Comparison of ENCODE assay signal across 13 cellular contexts in the genomic region with DNA sequence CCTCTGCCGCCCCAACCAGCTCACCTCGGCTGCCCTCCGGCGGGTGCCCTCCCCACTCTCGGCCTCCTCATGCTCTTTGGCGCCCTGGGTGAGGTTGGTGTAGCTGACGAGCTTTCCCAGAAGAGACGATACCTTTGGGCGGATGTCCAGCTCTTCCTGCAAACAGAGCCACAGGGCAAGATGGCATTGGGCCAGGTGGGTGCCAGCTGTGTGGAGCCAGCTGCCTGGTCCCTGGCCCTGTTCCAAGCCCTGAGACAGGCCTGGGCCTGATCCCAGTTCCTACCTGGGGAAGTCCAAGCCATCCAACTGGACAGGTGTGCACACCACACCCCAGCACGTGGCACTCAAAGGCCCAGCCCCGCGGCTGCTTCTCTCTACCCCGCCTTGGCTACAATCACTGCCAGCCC. TPM values are rescaled to one million over a fixed set of nuclear protein-coding genes. Genes with fewer than 3 reads are reported as not detected.
A peak's percentile ranks its signal among the peaks of the same experiment; 100 is the strongest.
DNase-seq lines count a peak whose midpoint lies in the region; ATAC-seq and TF ChIP-seq lines count a peak whose summit lies in the region.
"Had no signal": no experiment of that assay in that cellular context is flagged by ENCODE, and none has a peak within 500 bp of the region (broad histone marks: within the 10 kb centered on the region; RNA-seq: fewer than 3 reads in every experiment).

No MANE protein-coding gene starts in this region.

- H3K27me3 ChIP-seq in SK-N-SH (ENCODE audit: insufficient read depth) = no peaks in the 10 kb centered on the region
- H3K27me3 ChIP-seq in liver (ENCODE audit: control insufficient read depth in 4 of 4, insufficient read depth in 4 of 4, low read length in 3 of 4) = no peaks in the 10 kb centered on the region
- H3K27me3 ChIP-seq in uterus = no peaks in the 10 kb centered on the region

- no peak overlapping the region for H3K4me2 ChIP-seq in SK-N-SH

- no peak overlapping the region for H3K4me3 Mint-ChIP-seq in activated CD4-positive, alpha-beta T cell treated with anti-CD3 and anti-CD28 coated beads, Interleukin-2, amount 10 ng/mL, durations not matched to agents 24 days and 14 days
- H3K4me3 Mint-ChIP-seq: activated naive CD8-positive, alpha-beta T cell had no signal

- H3K4me3 ChIP-seq in SK-N-SH (ENCODE audit: low read depth in 2 of 2, low read length in 1 of 2) = no peak overlapping the region
- no peak overlapping the region for H3K4me3 ChIP-seq in liver (ENCODE audit: low read depth in 1 of 3, low read length in 3 of 3)
- H3K4me3 ChIP-seq in uterus = no peak overlapping the region
- H3K4me3 ChIP-seq: SK-N-MC had no signal

- DNase-seq in SK-N-SH = peak; percentile 82
- peak; percentile 90 to 95 for DNase-seq in SHP77 (lab: John Stamatoyannopoulos, UW)
- DNase-seq in uterus = no peak
- DNase-seq in sciatic nerve (ENCODE audit: low spot score) = no peak
- no peak for DNase-seq in activated CD4-positive, alpha-beta T cell treated with anti-CD3 and anti-CD28 coated beads, Interleukin-2, amount 10 ng/mL, durations not matched to agents 24 days and 14 days
- DNase-seq: activated CD4-positive, alpha-beta T cell treated with anti-CD3 and anti-CD28 coated beads for 48 hours had no signal

- 74% methylated on average over 6 of the region's 13 CpGs for WGBS in SK-N-SH (ENCODE audit: low lambda C conversion rate)
- WGBS in liver = 33% methylated on average over 13 of the region's 13 CpGs

- H3K36me3 Mint-ChIP-seq in activated CD4-positive, alpha-beta T cell treated with anti-CD3 and anti-CD28 coated beads, Interleukin-2, amount 10 ng/mL, durations not matched to agents 24 days and 14 days (ENCODE audit: low read depth) = peaks cover 23% of the 10 kb centered on the region

- no peak overlapping the region for H2AFZ ChIP-seq in SK-N-SH (ENCODE audit: low read depth)

- TF ChIP-seq RAD21 in SK-N-SH (IDR thresholded peaks at IDR 0.05; ENCODE audit: low read length) = no peak
- TF ChIP-seq RAD21 in liver (IDR thresholded peaks at IDR 0.05) = peak in 1 of 2 donors; percentile 35

- no peaks in the 10 kb centered on the region for H3K9me3 Mint-ChIP-seq in activated CD4-positive, alpha-beta T cell treated with anti-CD3 and anti-CD28 coated beads, Interleukin-2, amount 10 ng/mL, durations not matched to agents 24 days and 14 days

- intact Hi-C loops in uterus (cut with DNase I; ENCODE audit: low total_unique reads) = no loop called here
- intact Hi-C loops in sciatic nerve (cut with DNase I) = no loop called here
- intact Hi-C loops in activated CD4-positive, alpha-beta T cell treated with anti-CD3 and anti-CD28 coated beads, Interleukin-2, amount 10 ng/mL, durations not matched to agents 24 days and 14 days (cut with micrococcal nuclease) = no loop called here

- H3K79me2 ChIP-seq in SK-N-SH (ENCODE audit: insufficient read depth) = peaks cover 70% of the 10 kb centered on the region

- no peak for TF ChIP-seq CTCF in SK-N-SH (IDR thresholded peaks at IDR 0.05)
- no peak for TF ChIP-seq CTCF in liver (IDR thresholded peaks at IDR 0.05; ENCODE audit: low read depth, low read length, missing input control)
- TF ChIP-seq CTCF in uterus (IDR thresholded peaks at IDR 0.05) = no peak

- ATAC-seq in SK-N-SH treated with all-trans-retinoic acid at 6 μM for 48 hours (no peak), sciatic nerve (no peak), GM19395 (IDR thresholded peaks at IDR 0.05; ENCODE audit: unreplicated experiment) (no peak)

- peaks cover 9% of the 10 kb centered on the region for H3K4me1 Mint-ChIP-seq in activated CD4-positive, alpha-beta T cell treated with anti-CD3 and anti-CD28 coated beads, Interleukin-2, amount 10 ng/mL, durations not matched to agents 24 days and 14 days

- CTCF ChIA-PET in SK-N-SH (lab: Yijun Ruan, JAX) = interaction anchor here (0.7 to 4.4 kb wide), 6 partner anchors 11 to 108 kb away, joined by 3 to 32 read pairs (median 6); a partner anchor contains a TSS

- H3K4me1 ChIP-seq in SK-N-SH (ENCODE audit: control insufficient read depth in 1 of 2, insufficient read depth in 2 of 2, low read depth in 1 of 2, low read length in 1 of 2) (peaks cover 11 to 27% of the 10 kb centered on the region in 2 experiments; a peak in 3 of 4 replicates), liver (ENCODE audit: control insufficient read depth in 4 of 4, insufficient read depth in 4 of 4, low read length in 3 of 4) (peaks cover 9 to 27% (median 14%) of the 10 kb centered on the region in 4 donors), uterus (peaks cover 5 to 24% of the 10 kb centered on the region in 2 donors)

- H4K20me1 ChIP-seq in SK-N-SH (ENCODE audit: insufficient read depth) = peaks cover 49% of the 10 kb centered on the region

- H3K36me3 ChIP-seq in SK-N-SH (replicated peaks in 1 of 2; ENCODE audit: control insufficient read depth in 1 of 2, insufficient read depth in 2 of 2, low read length in 1 of 2) (peaks cover 39 to 60% of the 10 kb centered on the region in 2 experiments), liver (ENCODE audit: control insufficient read depth in 4 of 4, insufficient read depth in 3 of 4, low read depth in 1 of 4, low read length in 3 of 4) (peaks cover 0 to 13% (median 3%) of the 10 kb centered on the region in 4 donors), uterus (no peaks in the 10 kb centered on the region)

- H3K27ac ChIP-seq in SK-N-SH (ENCODE audit: low read depth in 2 of 2, low read length in 1 of 2) (peak overlapping the region in 1 of 2 experiments; percentile 7; a peak in 1 of 4 replicates), liver (ENCODE audit: low read depth in 1 of 2, low read length in 2 of 2) (peak overlapping the region; percentile 27 to 42), uterus (peak overlapping the region; percentile 2 to 11)
- H3K27ac ChIP-seq: SK-N-MC had no signal

- H3F3A ChIP-seq in SK-N-SH (replicated peaks; ENCODE audit: insufficient read depth) = no peaks in the 10 kb centered on the region

- TF ChIP-seq EP300 in SK-N-SH (IDR thresholded peaks at IDR 0.05; ENCODE audit: borderline replicate concordance in 1 of 2, low read depth in 1 of 2, low read length in 1 of 2) = no peak

- H3K9ac ChIP-seq in SK-N-SH (no peak overlapping the region), liver (ENCODE audit: low read depth in 1 of 2, low read length in 2 of 2) (no peak overlapping the region)

- no peak overlapping the region for H3K27ac Mint-ChIP-seq in activated CD4-positive, alpha-beta T cell treated with anti-CD3 and anti-CD28 coated beads, Interleukin-2, amount 10 ng/mL, durations not matched to agents 24 days and 14 days
- H3K27ac Mint-ChIP-seq: activated naive CD8-positive, alpha-beta T cell had no signal

- H3K27me3 Mint-ChIP-seq in activated CD4-positive, alpha-beta T cell treated with anti-CD3 and anti-CD28 coated beads, Interleukin-2, amount 10 ng/mL, durations not matched to agents 24 days and 14 days = no peaks in the 10 kb centered on the region
- H3K27me3 Mint-ChIP-seq: activated naive CD8-positive, alpha-beta T cell had no signal

- POLR2A ChIA-PET in SK-N-SH (lab: Yijun Ruan, JAX) = no interaction called here

- no peaks in the 10 kb centered on the region for H3K9me2 ChIP-seq in SK-N-SH

- H3K9me3 ChIP-seq in SK-N-SH = no peaks in the 10 kb centered on the region
- no peaks in the 10 kb centered on the region for H3K9me3 ChIP-seq in liver (ENCODE audit: control insufficient read depth in 4 of 4, low read length in 3 of 4)
- H3K9me3 ChIP-seq in uterus = no peaks in the 10 kb centered on the region

- TF ChIP-seq POLR2A in uterus (IDR thresholded peaks at IDR 0.05) = no peak

TF ChIP-seq in liver, 16 proteins besides CTCF, POLR2A, EP300 and RAD21 (continues in another document):
- no peak for TF ChIP-seq TAF1 (conservative IDR thresholded peaks at IDR 0.05)

RNA-seq across cellular contexts. Expression of a gene that starts 6.9 kb away (rescaled TPM):
- polyA plus RNA-seq in SK-N-SH (2012; rRNA removed) = 54.3 and 75.8 TPM in 2 replicates
- 15.0 and 24.0 TPM in 2 replicates for polyA plus RNA-seq in SK-N-SH (2012; cell fraction: cytosol; rRNA removed)
- 234 and 253 TPM in 2 replicates for polyA plus RNA-seq in SK-N-SH (2012; cell fraction: nucleus; rRNA removed)
- 10 to 100 TPM; 20.0 to 37.3 TPM for total RNA-seq in liver
- polyA plus RNA-seq in liver = 10 to 100 TPM in 1 of 2 donors, 1 to 10 TPM in 1; 8.0 to 14.1 TPM
- total RNA-seq in uterus = 100 to 1,000 TPM in 1 of 4 donors, 10 to 100 TPM in 3; 25.6 to 137 (median 62.3) TPM
- total RNA-seq in sciatic nerve = 115 TPM
- 40.6 and 44.7 TPM in 2 replicates for total RNA-seq in activated CD4-positive, alpha-beta T cell treated with anti-CD3 and anti-CD28 coated beads, Interleukin-2, amount 10 ng/mL, durations not matched to agents 24 days and 14 days

RNA-seq across cellular contexts. Expression of a gene that starts 17.6 kb away (rescaled TPM):
- polyA plus RNA-seq in SK-N-SH (2012; rRNA removed) (11.1 and 14.4 TPM in 2 replicates), liver (100 to 1,000 TPM; 140 to 201 TPM)
- 1.7 and 3.1 TPM in 2 replicates for polyA plus RNA-seq in SK-N-SH (2012; cell fraction: cytosol; rRNA removed)
- polyA plus RNA-seq in SK-N-SH (2012; cell fraction: nucleus; rRNA removed) = 94.0 and 97.7 TPM in 2 replicates
- total RNA-seq in liver (10 to 100 TPM; 45.7 to 87.3 TPM), uterus (10 to 100 TPM; 11.0 to 75.2 (median 12.4) TPM), sciatic nerve (46.2 TPM)
- total RNA-seq in activated CD4-positive, alpha-beta T cell treated with anti-CD3 and anti-CD28 coated beads, Interleukin-2, amount 10 ng/mL, durations not matched to agents 24 days and 14 days = 16.5 and 18.2 TPM in 2 replicates

RNA-seq across cellular contexts. Expression of a gene that starts 18.7 kb away (rescaled TPM):
- polyA plus RNA-seq in SK-N-SH (2012; rRNA removed) (not detected in 2 replicates), liver (under 1 TPM in 1 of 2 donors, not detected in 1; 0.22 TPM)
- not detected in 2 replicates for polyA plus RNA-seq in SK-N-SH (2012; cell fraction: cytosol; rRNA removed)
- polyA plus RNA-seq in SK-N-SH (2012; cell fraction: nucleus; rRNA removed) = not detected in 2 replicates
- total RNA-seq in liver (under 1 TPM; 0.08 to 0.37 TPM), uterus (under 1 TPM in 1 of 4 donors, not detected in 3; 0.14 TPM), sciatic nerve (not detected)
- total RNA-seq in activated CD4-positive, alpha-beta T cell treated with anti-CD3 and anti-CD28 coated beads, Interleukin-2, amount 10 ng/mL, durations not matched to agents 24 days and 14 days = not detected in 2 replicates
- total RNA-seq: A172, LHCN-M2 had no signal

RNA-seq across cellular contexts. Expression of a gene that starts 24.9 kb away (rescaled TPM):
- 52.7 and 57.8 TPM in 2 replicates for polyA plus RNA-seq in SK-N-SH (2012; rRNA removed)
- polyA plus RNA-seq in SK-N-SH (2012; cell fraction: cytosol; rRNA removed) = 28.1 and 38.0 TPM in 2 replicates
- 24.1 and 38.0 TPM in 2 replicates for polyA plus RNA-seq in SK-N-SH (2012; cell fraction: nucleus; rRNA removed)
- 10 to 100 TPM; 24.8 to 36.3 TPM for total RNA-seq in liver
- 10 to 100 TPM; 28.4 to 48.2 TPM for polyA plus RNA-seq in liver
- total RNA-seq in uterus = 10 to 100 TPM in 3 of 4 donors, 1 to 10 TPM in 1; 9.5 to 30.7 (median 15.3) TPM
- 35.3 TPM for total RNA-seq in sciatic nerve
- 211 and 214 TPM in 2 replicates for total RNA-seq in activated CD4-positive, alpha-beta T cell treated with anti-CD3 and anti-CD28 coated beads, Interleukin-2, amount 10 ng/mL, durations not matched to agents 24 days and 14 days

RNA-seq across cellular contexts. Expression of a gene that starts 29.9 kb away (rescaled TPM):
- polyA plus RNA-seq in SK-N-SH (2012; rRNA removed) (1.3 and 1.9 TPM in 2 replicates), liver (1 to 10 TPM in 1 of 2 donors, under 1 TPM in 1; 0.09 to 5.0 TPM)
- polyA plus RNA-seq in SK-N-SH (2012; cell fraction: cytosol; rRNA removed) = 0.40 and 0.64 TPM in 2 replicates
- polyA plus RNA-seq in SK-N-SH (2012; cell fraction: nucleus; rRNA removed) = 7.1 and 10.0 TPM in 2 replicates
- total RNA-seq in liver (under 1 TPM; 0.09 to 0.50 TPM), uterus (1 to 10 TPM in 1 of 4 donors, not detected in 3; 1.0 TPM), sciatic nerve (0.98 TPM)
- total RNA-seq in activated CD4-positive, alpha-beta T cell treated with anti-CD3 and anti-CD28 coated beads, Interleukin-2, amount 10 ng/mL, durations not matched to agents 24 days and 14 days = 6.0 and 6.5 TPM in 2 replicates

Comparison
In these comparisons a context has a peak if more than half of its experiments do, and no peak if none do; other contexts are left out.
1. DNase-seq: peak in SK-N-SH (single experiment) and SHP77 (2 of 2); none in uterus (0 of 2), sciatic nerve (single experiment) and activated CD4-positive, alpha-beta T cell treated with anti-CD3 and anti-CD28 coated beads, Interleukin-2, amount 10 ng/mL, durations not matched to agents 24 days and 14 days (single experiment).